In genomic region chr15:38877471-38877870, GRCh38 we compare ENCODE assay signal across 31 cellular contexts.
DNase-seq lines count a peak whose midpoint lies in the region; ATAC-seq and TF ChIP-seq lines count a peak whose summit lies in the region.
"Had no signal": no experiment of that assay in that cellular context is flagged by ENCODE, and none has a peak within 500 bp of the region (broad histone marks: within the 10 kb centered on the region; RNA-seq: fewer than 3 reads in every experiment).

No MANE protein-coding gene starts in this region.

- H3K9me3 Mint-ChIP-seq in nephron = peaks cover 11% of the 10 kb centered on the region
- H3K9me3 Mint-ChIP-seq: activated naive CD8-positive, alpha-beta T cell treated with anti-CD3 and anti-CD28 coated beads for 36 hours; activated T-cell treated with anti-CD3 and anti-CD28 coated beads, Interleukin-2, amount 50 U/mL, for 24 hours; stimulated activated naive CD8-positive, alpha-beta T cell treated with anti-CD3 and anti-CD28 coated beads, Interleukin-15, Interleukin-2, amounts not matched to agents 100 ng/mL and 50 ng/mL, for 24 hours had no signal

- ATAC-seq in HG02870 (IDR thresholded peaks at IDR 0.05; ENCODE audit: unreplicated experiment) = no peak
- ATAC-seq: esophagus mucosa, foreskin keratinocyte, GM23338, heart left ventricle, K562, left ventricle myocardium superior had no signal

- DNase-seq in DMS 273 (lab: John Stamatoyannopoulos, UW; ENCODE audit: unreplicated experiment) (peak; percentile 62), M059J (ENCODE audit: low read depth) (peak; percentile 33), amniotic epithelial cell (ENCODE audit: low read depth) (peak; percentile 17), NCI-H1105 treated with DMSO at 0.1 percent for 48 hours (lab: John Stamatoyannopoulos, UW) (no peak)
- no peak for DNase-seq in activated CD4-positive, alpha-beta T cell treated with anti-CD3 and anti-CD28 coated beads, Interleukin-2, amount 50 U/mL, for 4 hours
- DNase-seq: activated CD4-positive, alpha-beta T cell treated with anti-CD3 and anti-CD28 coated beads for 48 hours; activated gamma-delta T cell; activated naive CD8-positive, alpha-beta T cell treated with anti-CD3 and anti-CD28 coated beads for 36 hours; activated T-cell treated with anti-CD3 and anti-CD28 coated beads, Interleukin-2, amount 50 U/mL, for 24 hours; DMS79; endodermal cell; foreskin keratinocyte; GDM1; heart left ventricle; left ventricle myocardium superior; mesendoderm; NCI-H1105; NCI-H2029; pancreas; Peyer's patch; SHP77 treated with DMSO at 0.1 percent for 48 hours; stimulated activated CD4-positive, alpha-beta T cell treated with anti-CD3 and anti-CD28 coated beads, Interleukin-1b, Interleukin-23, amount 100 ng/mL, for 48 hours; T-helper 9 cell had no signal

- peaks cover 38% of the 10 kb centered on the region for H3K4me1 Mint-ChIP-seq in nephron
- H3K4me1 Mint-ChIP-seq: activated naive CD8-positive, alpha-beta T cell treated with anti-CD3 and anti-CD28 coated beads for 36 hours; endodermal cell; neural crest cell had no signal

- H3K27ac Mint-ChIP-seq in nephron = peak overlapping the region in 2 of 3 experiments; percentile 11 to 37
- H3K27ac Mint-ChIP-seq: activated naive CD8-positive, alpha-beta T cell treated with anti-CD3 and anti-CD28 coated beads for 36 hours; activated T-cell treated with anti-CD3 and anti-CD28 coated beads, Interleukin-2, amount 50 U/mL, for 24 hours; dendritic cell treated with granulocyte-macrophage colony-stimulating factor and Interleukin-4, amounts not matched to agents 40 ng/mL and 50 ng/mL, for 4 days; endodermal cell; GM23338; stimulated activated naive CD8-positive, alpha-beta T cell treated with anti-CD3 and anti-CD28 coated beads, Interleukin-15, Interleukin-2, amounts not matched to agents 100 ng/mL and 50 ng/mL, for 24 hours had no signal

- no peaks in the 10 kb centered on the region for H3K36me3 Mint-ChIP-seq in nephron (ENCODE audit: low read depth)
- H3K36me3 Mint-ChIP-seq: activated naive CD8-positive, alpha-beta T cell treated with anti-CD3 and anti-CD28 coated beads for 36 hours had no signal

- no peak overlapping the region for H3K4me3 Mint-ChIP-seq in nephron
- H3K4me3 Mint-ChIP-seq: activated naive CD8-positive, alpha-beta T cell treated with anti-CD3 and anti-CD28 coated beads for 36 hours; activated T-cell treated with anti-CD3 and anti-CD28 coated beads, Interleukin-2, amount 50 U/mL, for 24 hours; dendritic cell treated with granulocyte-macrophage colony-stimulating factor and Interleukin-4, amounts not matched to agents 40 ng/mL and 50 ng/mL, for 4 days; endodermal cell; GM23338; neural crest cell; stimulated activated naive CD8-positive, alpha-beta T cell treated with anti-CD3 and anti-CD28 coated beads, Interleukin-15, Interleukin-2, amounts not matched to agents 100 ng/mL and 50 ng/mL, for 24 hours had no signal

- no peak for TF ChIP-seq CTCF in nephron (IDR thresholded peaks at IDR 0.05; ENCODE audit: unreplicated experiment in 3 of 3)

- H3K27me3 Mint-ChIP-seq in nephron (ENCODE audit: low read depth) = no peaks in the 10 kb centered on the region

Comparison
In these comparisons a context has a peak if more than half of its experiments do, and no peak if none do; other contexts are left out.
1. DNase-seq: peak in DMS 273 (single experiment), M059J (single experiment) and amniotic epithelial cell (single experiment); none in activated CD4-positive, alpha-beta T cell treated with anti-CD3 and anti-CD28 coated beads, Interleukin-2, amount 50 U/mL, for 4 hours (0 of 2) and NCI-H1105 treated with DMSO at 0.1 percent for 48 hours (single experiment).